13 cellular contexts compared by ENCODE assay signal in genomic region chr19:1924320-1924961, GRCh38. TPM values are rescaled to one million over a fixed set of nuclear protein-coding genes. Genes with fewer than 3 reads are reported as not detected.
A peak's percentile ranks its signal among the peaks of the same experiment; 100 is the strongest.
DNase-seq lines count a peak whose midpoint lies in the region; ATAC-seq and TF ChIP-seq lines count a peak whose summit lies in the region.
"Had no signal": no experiment of that assay in that cellular context is flagged by ENCODE, and none has a peak within 500 bp of the region (broad histone marks: within the 10 kb centered on the region; RNA-seq: fewer than 3 reads in every experiment).

No MANE protein-coding gene starts in this region.

- intact Hi-C loops in activated CD4-positive, alpha-beta memory T cell treated with anti-CD3 and anti-CD28 coated beads for 36 hours (cut with micrococcal nuclease), result no loop called here
- intact Hi-C loops in OCI-LY7 (cut with micrococcal nuclease; ENCODE audit: unreplicated experiment), result no loop called here
- intact Hi-C loops in activated T-helper 1 cell treated with anti-CD3 and anti-CD28 coated beads, Interleukin-12 subunit alpha, Interleukin-12 subunit beta, Interleukin-2, Interleukin-4 antibody, amounts not matched to agents 30 ng/mL and 10 ng/mL and 1 ng/mL, durations not matched to agents 14 hours and 24 hours and 36 hours (cut with micrococcal nuclease), result no loop called here

- H3K4me1 ChIP-seq in CD4-positive, CD25-positive, alpha-beta regulatory T cell (ENCODE audit: control insufficient read depth, insufficient read depth, low read length, poor library complexity, severe bottlenecking), result peaks cover 22% of the 10 kb centered on the region
- peaks cover 20% of the 10 kb centered on the region for H3K4me1 ChIP-seq in OCI-LY7 (ENCODE audit: insufficient read depth, low read length, poor library complexity, severe bottlenecking)
- H3K4me1 ChIP-seq: HAP-1 had no signal

- no peaks in the 10 kb centered on the region for H3K9me2 ChIP-seq in OCI-LY7 (ENCODE audit: insufficient read depth, low read length)

- H3K36me3 ChIP-seq in CD4-positive, CD25-positive, alpha-beta regulatory T cell (ENCODE audit: control insufficient read depth, insufficient read depth, low read length), result no peaks in the 10 kb centered on the region
- H3K36me3 ChIP-seq in OCI-LY7 (ENCODE audit: insufficient read depth, low read length), result peaks cover 49% of the 10 kb centered on the region

- H3K79me2 ChIP-seq in OCI-LY7 (ENCODE audit: insufficient read depth, low read depth, low read length), result no peaks in the 10 kb centered on the region

- H4K20me1 ChIP-seq in OCI-LY7 (ENCODE audit: insufficient read depth, low read length), result no peaks in the 10 kb centered on the region

- no peak for TF ChIP-seq CTCF in OCI-LY7 (conservative IDR thresholded peaks at IDR 0.05; ENCODE audit: low read length)

- CTCF ChIA-PET in activated CD4-positive, alpha-beta memory T cell treated with anti-CD3 and anti-CD28 coated beads, Interleukin-2, amount 10 ng/mL, durations not matched to agents 7 days and 5 days (lab: Charles Lee), result interaction anchor here (1.3 to 2.0 kb wide), 2 partner anchors 21 to 27 kb away, joined by 3 to 14 read pairs; no protein-coding TSS in a partner anchor
- CTCF ChIA-PET in activated CD4-positive, alpha-beta memory T cell treated with anti-CD3 and anti-CD28 coated beads for 36 hours (lab: Charles Lee), result interaction anchor here (1.6 kb wide), 1 partner anchor 18 kb away, joined by 4 read pairs; no protein-coding TSS in a partner anchor
- CTCF ChIA-PET in OCI-LY7 (lab: Charles Lee; ENCODE audit: unreplicated experiment), result no interaction called here

- peak overlapping the region; percentile 54 for H3K27ac Mint-ChIP-seq in activated CD4-positive, alpha-beta memory T cell treated with anti-CD3 and anti-CD28 coated beads, Interleukin-2, amount 10 ng/mL, durations not matched to agents 7 days and 5 days
- H3K27ac Mint-ChIP-seq in activated CD4-positive, alpha-beta memory T cell treated with anti-CD3 and anti-CD28 coated beads for 36 hours, result no peak overlapping the region
- H3K27ac Mint-ChIP-seq in CD4-positive, CD25-positive, alpha-beta regulatory T cell, result peak overlapping the region in 1 of 3 donors; percentile 32
- H3K27ac Mint-ChIP-seq in activated T-helper 1 cell treated with anti-CD3 and anti-CD28 coated beads, Interleukin-12 subunit alpha, Interleukin-12 subunit beta, Interleukin-2, Interleukin-4 antibody, amounts not matched to agents 30 ng/mL and 10 ng/mL and 1 ng/mL, durations not matched to agents 14 hours and 24 hours and 36 hours, result no peak overlapping the region

- no peak overlapping the region for H3K4me2 ChIP-seq in OCI-LY7 (ENCODE audit: low read length)

- H3K27me3 ChIP-seq in CD4-positive, CD25-positive, alpha-beta regulatory T cell (ENCODE audit: control insufficient read depth, insufficient read depth, low read length), result no peaks in the 10 kb centered on the region

- peaks cover 62% of the 10 kb centered on the region for H3K4me1 Mint-ChIP-seq in activated CD4-positive, alpha-beta memory T cell treated with anti-CD3 and anti-CD28 coated beads, Interleukin-2, amount 10 ng/mL, durations not matched to agents 7 days and 5 days
- H3K4me1 Mint-ChIP-seq in activated CD4-positive, alpha-beta memory T cell treated with anti-CD3 and anti-CD28 coated beads for 36 hours (ENCODE audit: low read depth), result peaks cover 33% of the 10 kb centered on the region
- H3K4me1 Mint-ChIP-seq in CD4-positive, CD25-positive, alpha-beta regulatory T cell, result peaks cover 5 to 37% (median 16%) of the 10 kb centered on the region in 4 donors
- H3K4me1 Mint-ChIP-seq in activated T-helper 1 cell treated with anti-CD3 and anti-CD28 coated beads, Interleukin-12 subunit alpha, Interleukin-12 subunit beta, Interleukin-2, Interleukin-4 antibody, amounts not matched to agents 30 ng/mL and 10 ng/mL and 1 ng/mL, durations not matched to agents 14 hours and 24 hours and 36 hours (ENCODE audit: low read depth), result peaks cover 15% of the 10 kb centered on the region

- no TSS peak for BruUV-seq in OCI-LY7 (replicated peaks; lab: Mats Ljungman, UMichigan)

- no peak overlapping the region for H3K4me3 ChIP-seq in CD4-positive, CD25-positive, alpha-beta regulatory T cell (ENCODE audit: low read depth, low read length)
- no peak overlapping the region for H3K4me3 ChIP-seq in OCI-LY7 (ENCODE audit: low read depth, low read length, poor library complexity, severe bottlenecking)
- H3K4me3 ChIP-seq: HAP-1 had no signal

- H3K27ac ChIP-seq in CD4-positive, CD25-positive, alpha-beta regulatory T cell (ENCODE audit: insufficient read depth, low read length, poor library complexity, severe bottlenecking), result peak overlapping the region; percentile 25
- H3K27ac ChIP-seq in OCI-LY7 (ENCODE audit: low read depth, low read length, poor library complexity, severe bottlenecking), result peak overlapping the region; percentile 70

- H3K4me3 Mint-ChIP-seq in activated CD4-positive, alpha-beta memory T cell treated with anti-CD3 and anti-CD28 coated beads, Interleukin-2, amount 10 ng/mL, durations not matched to agents 7 days and 5 days, result no peak overlapping the region
- no peak overlapping the region for H3K4me3 Mint-ChIP-seq in activated CD4-positive, alpha-beta memory T cell treated with anti-CD3 and anti-CD28 coated beads for 36 hours
- no peak overlapping the region for H3K4me3 Mint-ChIP-seq in CD4-positive, CD25-positive, alpha-beta regulatory T cell
- no peak overlapping the region for H3K4me3 Mint-ChIP-seq in activated T-helper 1 cell treated with anti-CD3 and anti-CD28 coated beads, Interleukin-12 subunit alpha, Interleukin-12 subunit beta, Interleukin-2, Interleukin-4 antibody, amounts not matched to agents 30 ng/mL and 10 ng/mL and 1 ng/mL, durations not matched to agents 14 hours and 24 hours and 36 hours

- ATAC-seq in CD4-positive, CD25-positive, alpha-beta regulatory T cell (ENCODE audit: low read depth in 2 of 2), result no peak
- ATAC-seq in GM18858 (IDR thresholded peaks at IDR 0.05; ENCODE audit: unreplicated experiment), result no peak

- peaks cover 5% of the 10 kb centered on the region for H3K9me3 Mint-ChIP-seq in activated CD4-positive, alpha-beta memory T cell treated with anti-CD3 and anti-CD28 coated beads, Interleukin-2, amount 10 ng/mL, durations not matched to agents 7 days and 5 days
- no peaks in the 10 kb centered on the region for H3K9me3 Mint-ChIP-seq in activated CD4-positive, alpha-beta memory T cell treated with anti-CD3 and anti-CD28 coated beads for 36 hours
- no peaks in the 10 kb centered on the region for H3K9me3 Mint-ChIP-seq in CD4-positive, CD25-positive, alpha-beta regulatory T cell
- H3K9me3 Mint-ChIP-seq in activated T-helper 1 cell treated with anti-CD3 and anti-CD28 coated beads, Interleukin-12 subunit alpha, Interleukin-12 subunit beta, Interleukin-2, Interleukin-4 antibody, amounts not matched to agents 30 ng/mL and 10 ng/mL and 1 ng/mL, durations not matched to agents 14 hours and 24 hours and 36 hours, result no peaks in the 10 kb centered on the region

- peaks cover 24% of the 10 kb centered on the region for H3K36me3 Mint-ChIP-seq in activated CD4-positive, alpha-beta memory T cell treated with anti-CD3 and anti-CD28 coated beads, Interleukin-2, amount 10 ng/mL, durations not matched to agents 7 days and 5 days (ENCODE audit: low read depth)
- peaks cover 7% of the 10 kb centered on the region for H3K36me3 Mint-ChIP-seq in activated CD4-positive, alpha-beta memory T cell treated with anti-CD3 and anti-CD28 coated beads for 36 hours
- no peaks in the 10 kb centered on the region for H3K36me3 Mint-ChIP-seq in CD4-positive, CD25-positive, alpha-beta regulatory T cell
- H3K36me3 Mint-ChIP-seq in activated T-helper 1 cell treated with anti-CD3 and anti-CD28 coated beads, Interleukin-12 subunit alpha, Interleukin-12 subunit beta, Interleukin-2, Interleukin-4 antibody, amounts not matched to agents 30 ng/mL and 10 ng/mL and 1 ng/mL, durations not matched to agents 14 hours and 24 hours and 36 hours (ENCODE audit: low read depth), result peaks cover 8% of the 10 kb centered on the region

- no peak overlapping the region for H2AFZ ChIP-seq in OCI-LY7 (ENCODE audit: low read length)

- H3K9me3 ChIP-seq in CD4-positive, CD25-positive, alpha-beta regulatory T cell (ENCODE audit: control insufficient read depth in 2 of 2, low read length in 2 of 2), result no peaks in the 10 kb centered on the region
- no peaks in the 10 kb centered on the region for H3K9me3 ChIP-seq in OCI-LY7 (ENCODE audit: low read length)
- H3K9me3 ChIP-seq: HAP-1 had no signal

- no peaks in the 10 kb centered on the region for H3K27me3 Mint-ChIP-seq in activated CD4-positive, alpha-beta memory T cell treated with anti-CD3 and anti-CD28 coated beads, Interleukin-2, amount 10 ng/mL, durations not matched to agents 7 days and 5 days
- no peaks in the 10 kb centered on the region for H3K27me3 Mint-ChIP-seq in activated CD4-positive, alpha-beta memory T cell treated with anti-CD3 and anti-CD28 coated beads for 36 hours
- H3K27me3 Mint-ChIP-seq in CD4-positive, CD25-positive, alpha-beta regulatory T cell, result no peaks in the 10 kb centered on the region
- H3K27me3 Mint-ChIP-seq in activated T-helper 1 cell treated with anti-CD3 and anti-CD28 coated beads, Interleukin-12 subunit alpha, Interleukin-12 subunit beta, Interleukin-2, Interleukin-4 antibody, amounts not matched to agents 30 ng/mL and 10 ng/mL and 1 ng/mL, durations not matched to agents 14 hours and 24 hours and 36 hours (ENCODE audit: insufficient read depth), result peaks cover 2% of the 10 kb centered on the region

- DNase-seq in activated CD4-positive, alpha-beta memory T cell treated with anti-CD3 and anti-CD28 coated beads, Interleukin-2, amount 10 ng/mL, durations not matched to agents 7 days and 5 days, result no peak
- no peak for DNase-seq in activated CD4-positive, alpha-beta memory T cell treated with anti-CD3 and anti-CD28 coated beads for 36 hours
- DNase-seq in CD4-positive, CD25-positive, alpha-beta regulatory T cell, result no peak
- no peak for DNase-seq in OCI-LY7 (ENCODE audit: low spot score)
- peak; percentile 48 for DNase-seq in islet precursor cell
- DNase-seq in amygdala (lab: John Stamatoyannopoulos, UW), result no peak
- no peak for DNase-seq in activated T-helper 1 cell treated with anti-CD3 and anti-CD28 coated beads, Interleukin-12 subunit alpha, Interleukin-12 subunit beta, Interleukin-2, Interleukin-4 antibody, amounts not matched to agents 30 ng/mL and 10 ng/mL and 1 ng/mL, durations not matched to agents 14 hours and 24 hours and 36 hours (ENCODE audit: low spot score)
- DNase-seq: 8988T, Calu3, DMS 273 treated with DMSO at 0.1 percent for 48 hours, GOT3 had no signal

- POLR2A ChIA-PET in activated CD4-positive, alpha-beta memory T cell treated with anti-CD3 and anti-CD28 coated beads, Interleukin-2, amount 10 ng/mL, durations not matched to agents 7 days and 5 days (lab: Charles Lee), result interaction anchor here (1.1 to 3.0 kb wide), 4 partner anchors 18 to 159 kb away, joined by 3 to 19 read pairs (median 8); partner anchors contain the start of gene ABHD17A
- POLR2A ChIA-PET in activated CD4-positive, alpha-beta memory T cell treated with anti-CD3 and anti-CD28 coated beads for 36 hours (lab: Charles Lee), result no interaction called here
- POLR2A ChIA-PET in OCI-LY7 (lab: Charles Lee), result no interaction called here

RNA-seq across cellular contexts. Expression of gene CSNK1G2, which starts 16.5 kb away (rescaled TPM):
- 100 to 1,000 TPM; 130 to 132 TPM for total RNA-seq in activated CD4-positive, alpha-beta memory T cell treated with anti-CD3 and anti-CD28 coated beads, Interleukin-2, amount 10 ng/mL, durations not matched to agents 7 days and 5 days
- 10 to 100 TPM; 63.7 to 66.2 TPM for total RNA-seq in activated CD4-positive, alpha-beta memory T cell treated with anti-CD3 and anti-CD28 coated beads for 36 hours
- 101 TPM for total RNA-seq in CD4-positive, CD25-positive, alpha-beta regulatory T cell
- polyA plus RNA-seq in CD4-positive, CD25-positive, alpha-beta regulatory T cell, result 10 to 100 TPM; 15.3 to 19.9 (median 17.3) TPM
- total RNA-seq in OCI-LY7 (2014; rRNA removed; shearing (Covaris generic)), result 133 and 151 TPM in 2 replicates
- 95.9 TPM in 2 replicates for total RNA-seq in OCI-LY7 (2022)
- total RNA-seq in activated T-helper 1 cell treated with anti-CD3 and anti-CD28 coated beads, Interleukin-12 subunit alpha, Interleukin-12 subunit beta, Interleukin-2, Interleukin-4 antibody, amounts not matched to agents 30 ng/mL and 10 ng/mL and 1 ng/mL, durations not matched to agents 14 hours and 24 hours and 36 hours, result 95.2 and 101 TPM in 2 replicates

RNA-seq across cellular contexts. Expression of gene ADAT3, which starts 19.2 kb away (rescaled TPM):
- 10 to 100 TPM; 13.3 to 15.5 TPM for total RNA-seq in activated CD4-positive, alpha-beta memory T cell treated with anti-CD3 and anti-CD28 coated beads, Interleukin-2, amount 10 ng/mL, durations not matched to agents 7 days and 5 days
- 1 to 10 TPM; 5.7 to 5.8 TPM for total RNA-seq in activated CD4-positive, alpha-beta memory T cell treated with anti-CD3 and anti-CD28 coated beads for 36 hours
- 6.9 TPM for total RNA-seq in CD4-positive, CD25-positive, alpha-beta regulatory T cell
- 1 to 10 TPM; 4.4 to 8.8 (median 6.0) TPM for polyA plus RNA-seq in CD4-positive, CD25-positive, alpha-beta regulatory T cell
- 5.6 and 7.9 TPM in 2 replicates for total RNA-seq in OCI-LY7 (2014; rRNA removed; shearing (Covaris generic))
- total RNA-seq in OCI-LY7 (2022), result 13.1 and 16.4 TPM in 2 replicates
- total RNA-seq in activated T-helper 1 cell treated with anti-CD3 and anti-CD28 coated beads, Interleukin-12 subunit alpha, Interleukin-12 subunit beta, Interleukin-2, Interleukin-4 antibody, amounts not matched to agents 30 ng/mL and 10 ng/mL and 1 ng/mL, durations not matched to agents 14 hours and 24 hours and 36 hours, result 8.4 and 9.6 TPM in 2 replicates

RNA-seq across cellular contexts. Expression of gene SCAMP4, which starts 19.2 kb away (rescaled TPM):
- 10 to 100 TPM; 36.5 to 39.7 TPM for total RNA-seq in activated CD4-positive, alpha-beta memory T cell treated with anti-CD3 and anti-CD28 coated beads, Interleukin-2, amount 10 ng/mL, durations not matched to agents 7 days and 5 days
- total RNA-seq in activated CD4-positive, alpha-beta memory T cell treated with anti-CD3 and anti-CD28 coated beads for 36 hours, result 10 to 100 TPM; 24.2 to 28.4 TPM
- total RNA-seq in CD4-positive, CD25-positive, alpha-beta regulatory T cell, result 20.8 TPM
- polyA plus RNA-seq in CD4-positive, CD25-positive, alpha-beta regulatory T cell, result 10 to 100 TPM in 2 of 4 donors, 1 to 10 TPM in 2; 8.2 to 20.3 (median 10.0) TPM
- total RNA-seq in OCI-LY7 (2014; rRNA removed; shearing (Covaris generic)), result 13.4 and 21.3 TPM in 2 replicates
- total RNA-seq in OCI-LY7 (2022), result 46.4 and 49.9 TPM in 2 replicates
- 38.0 and 41.5 TPM in 2 replicates for total RNA-seq in activated T-helper 1 cell treated with anti-CD3 and anti-CD28 coated beads, Interleukin-12 subunit alpha, Interleukin-12 subunit beta, Interleukin-2, Interleukin-4 antibody, amounts not matched to agents 30 ng/mL and 10 ng/mL and 1 ng/mL, durations not matched to agents 14 hours and 24 hours and 36 hours

RNA-seq across cellular contexts. Expression of gene ABHD17A, which starts 39.1 kb away (rescaled TPM):
- total RNA-seq in activated CD4-positive, alpha-beta memory T cell treated with anti-CD3 and anti-CD28 coated beads, Interleukin-2, amount 10 ng/mL, durations not matched to agents 7 days and 5 days, result 100 to 1,000 TPM; 255 to 259 TPM
- total RNA-seq in activated CD4-positive, alpha-beta memory T cell treated with anti-CD3 and anti-CD28 coated beads for 36 hours, result 100 to 1,000 TPM; 108 to 110 TPM
- 148 TPM for total RNA-seq in CD4-positive, CD25-positive, alpha-beta regulatory T cell
- polyA plus RNA-seq in CD4-positive, CD25-positive, alpha-beta regulatory T cell, result 100 to 1,000 TPM; 139 to 202 (median 159) TPM
- total RNA-seq in OCI-LY7 (2014; rRNA removed; shearing (Covaris generic)), result 98.7 and 130 TPM in 2 replicates
- 64.2 and 71.3 TPM in 2 replicates for total RNA-seq in OCI-LY7 (2022)
- total RNA-seq in activated T-helper 1 cell treated with anti-CD3 and anti-CD28 coated beads, Interleukin-12 subunit alpha, Interleukin-12 subunit beta, Interleukin-2, Interleukin-4 antibody, amounts not matched to agents 30 ng/mL and 10 ng/mL and 1 ng/mL, durations not matched to agents 14 hours and 24 hours and 36 hours, result 115 TPM in 2 replicates
